ENCODE assay signal across 18 cellular contexts in the genomic region with DNA sequence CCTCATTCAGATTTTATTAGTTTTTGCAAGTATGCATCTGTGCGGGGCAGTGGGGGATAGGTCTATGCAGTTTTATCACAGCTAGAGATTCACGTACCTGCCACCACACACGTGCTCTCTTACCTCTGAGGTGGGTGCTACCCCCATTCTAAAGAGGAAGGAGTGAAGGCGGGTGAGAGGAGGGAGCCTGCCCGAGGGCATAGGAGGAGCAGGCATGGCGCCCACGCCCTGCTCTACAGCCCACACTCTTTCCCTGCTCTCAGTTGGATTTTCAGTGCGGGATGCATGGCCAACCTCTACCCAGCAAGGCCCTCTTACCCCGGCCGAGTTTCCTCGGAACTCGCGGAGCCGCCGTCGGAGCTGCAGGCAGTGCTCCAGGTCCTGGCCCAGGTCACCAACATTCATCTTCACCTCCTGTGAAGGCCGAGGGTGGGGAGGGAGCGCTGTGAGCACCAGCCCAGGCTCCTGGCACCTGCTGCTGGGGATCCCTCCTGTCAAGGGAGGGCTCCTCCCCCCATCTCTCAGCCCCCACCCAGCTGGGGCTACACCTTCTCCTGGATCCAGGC. TPM values are rescaled to one million over a fixed set of nuclear protein-coding genes. Genes with fewer than 3 reads are reported as not detected.
DNase-seq lines count a peak whose midpoint lies in the region; ATAC-seq and TF ChIP-seq lines count a peak whose summit lies in the region.
"Had no signal": no experiment of that assay in that cellular context is flagged by ENCODE, and none has a peak within 500 bp of the region (broad histone marks: within the 10 kb centered on the region; RNA-seq: fewer than 3 reads in every experiment).

No MANE protein-coding gene starts in this region.

- H3K4me2 ChIP-seq in neural progenitor cell = peak overlapping the region; percentile 27

- H3K36me3 Mint-ChIP-seq in neural progenitor cell = no peaks in the 10 kb centered on the region
- no peaks in the 10 kb centered on the region for H3K36me3 Mint-ChIP-seq in activated T-cell treated with anti-CD3 and anti-CD28 coated beads, Interleukin-2, amount 50 U/mL, for 4 hours (ENCODE audit: insufficient read depth)
- H3K36me3 Mint-ChIP-seq: CD4-positive, CD25-positive, alpha-beta regulatory T cell; CD8-positive, alpha-beta memory T cell had no signal

- no peak overlapping the region for H3K4me3 ChIP-seq in cardiac muscle cell
- H3K4me3 ChIP-seq in right cardiac atrium (ENCODE audit: low read length) = no peak overlapping the region
- no peak overlapping the region for H3K4me3 ChIP-seq in NT2/D1 (ENCODE audit: insufficient read length, low read depth)
- H3K4me3 ChIP-seq in neural progenitor cell = no peak overlapping the region

- H4K20me1 ChIP-seq in neural progenitor cell (ENCODE audit: low read depth) = no peaks in the 10 kb centered on the region

- DNase-seq in cardiac muscle cell (ENCODE audit: low read depth in 1 of 2, low spot score in 1 of 2) (no peak), right cardiac atrium (no peak), GF-D8 (lab: John Stamatoyannopoulos, UW) (peak; percentile 2), NT2/D1 (ENCODE audit: low read depth, low spot score) (no peak), neural progenitor cell (ENCODE audit: low spot score) (no peak)
- DNase-seq in activated CD4-positive, alpha-beta T cell treated with anti-CD3 and anti-CD28 coated beads, Interleukin-2, amount 50 U/mL, for 4 hours = no peak
- no peak for DNase-seq in activated T-cell treated with anti-CD3 and anti-CD28 coated beads, Interleukin-2, amount 50 U/mL, for 4 hours
- DNase-seq: 8988T; C1 segment of cervical spinal cord; CD4-positive, CD25-positive, alpha-beta regulatory T cell; CD8-positive, alpha-beta memory T cell; COR-L47; DMS153; DMS79; GDM1; GOT3; H9 had no signal

- intact Hi-C loops in right cardiac atrium (cut with DNase I) = no loop called here

- TF ChIP-seq CTCF in cardiac muscle cell (IDR thresholded peaks at IDR 0.05; ENCODE audit: low read depth, low read length) (no peak), neural progenitor cell (IDR thresholded peaks at IDR 0.05) (no peak)

- H3K27me3 Mint-ChIP-seq in neural progenitor cell (ENCODE audit: insufficient read depth, low read depth) = peaks cover 15% of the 10 kb centered on the region
- no peaks in the 10 kb centered on the region for H3K27me3 Mint-ChIP-seq in activated T-cell treated with anti-CD3 and anti-CD28 coated beads, Interleukin-2, amount 50 U/mL, for 4 hours (ENCODE audit: low read depth)
- H3K27me3 Mint-ChIP-seq: CD4-positive, CD25-positive, alpha-beta regulatory T cell; CD8-positive, alpha-beta memory T cell had no signal

- H3K9me3 ChIP-seq in cardiac muscle cell (ENCODE audit: low read depth) (no peaks in the 10 kb centered on the region), right cardiac atrium (ENCODE audit: control insufficient read depth, low read length) (no peaks in the 10 kb centered on the region), NT2/D1 (ENCODE audit: insufficient read depth, low read length) (no peaks in the 10 kb centered on the region), neural progenitor cell (ENCODE audit: low read depth) (no peaks in the 10 kb centered on the region)

- H3K4me3 Mint-ChIP-seq in neural progenitor cell = no peak overlapping the region
- H3K4me3 Mint-ChIP-seq in activated T-cell treated with anti-CD3 and anti-CD28 coated beads, Interleukin-2, amount 50 U/mL, for 4 hours = no peak overlapping the region
- H3K4me3 Mint-ChIP-seq: CD4-positive, CD25-positive, alpha-beta regulatory T cell; CD8-positive, alpha-beta memory T cell; H9 had no signal

- H3K79me2 ChIP-seq in neural progenitor cell (ENCODE audit: low read depth) = no peaks in the 10 kb centered on the region

- ATAC-seq in right cardiac atrium (no peak), GM18907 (IDR thresholded peaks at IDR 0.05; ENCODE audit: unreplicated experiment) (no peak)
- ATAC-seq in activated T-cell treated with anti-CD3 and anti-CD28 coated beads, Interleukin-2, amount 50 U/mL, for 4 hours = no peak

- no peak overlapping the region for H3K27ac Mint-ChIP-seq in neural progenitor cell
- H3K27ac Mint-ChIP-seq: CD4-positive, CD25-positive, alpha-beta regulatory T cell; CD8-positive, alpha-beta memory T cell had no signal

- peaks cover 16% of the 10 kb centered on the region for H3K4me1 ChIP-seq in cardiac muscle cell (ENCODE audit: low read depth)
- H3K4me1 ChIP-seq in right cardiac atrium (ENCODE audit: control insufficient read depth, insufficient read depth, low read length) = no peaks in the 10 kb centered on the region
- H3K4me1 ChIP-seq in NT2/D1 (ENCODE audit: insufficient read depth, insufficient read length) = peaks cover 25% of the 10 kb centered on the region
- peaks cover 22% of the 10 kb centered on the region for H3K4me1 ChIP-seq in neural progenitor cell

- H3K27me3 ChIP-seq in cardiac muscle cell (no peaks in the 10 kb centered on the region), right cardiac atrium (ENCODE audit: control insufficient read depth, insufficient read depth) (no peaks in the 10 kb centered on the region), NT2/D1 (ENCODE audit: insufficient read depth, insufficient read length) (no peaks in the 10 kb centered on the region), neural progenitor cell (no peaks in the 10 kb centered on the region)

- 83% methylated on average over 18 of the region's 18 CpGs for WGBS in right cardiac atrium

- H3F3A ChIP-seq in neural progenitor cell (ENCODE audit: low read depth) = no peaks in the 10 kb centered on the region

- no peak overlapping the region for H2AFZ ChIP-seq in neural progenitor cell (replicated peaks)

- H3K27ac ChIP-seq in cardiac muscle cell = peak overlapping the region; percentile 69
- no peak overlapping the region for H3K27ac ChIP-seq in right cardiac atrium (ENCODE audit: low read length)
- no peak overlapping the region for H3K27ac ChIP-seq in neural progenitor cell

- H3K9ac ChIP-seq in NT2/D1 (ENCODE audit: insufficient read length, low read depth) = peak overlapping the region; percentile 50
- H3K9ac ChIP-seq in neural progenitor cell = no peak overlapping the region

- peaks cover 53% of the 10 kb centered on the region for H3K4me1 Mint-ChIP-seq in neural progenitor cell
- peaks cover 5% of the 10 kb centered on the region for H3K4me1 Mint-ChIP-seq in activated T-cell treated with anti-CD3 and anti-CD28 coated beads, Interleukin-2, amount 50 U/mL, for 4 hours (ENCODE audit: low read depth)

- H3K9me3 Mint-ChIP-seq in neural progenitor cell = no peaks in the 10 kb centered on the region
- no peaks in the 10 kb centered on the region for H3K9me3 Mint-ChIP-seq in activated T-cell treated with anti-CD3 and anti-CD28 coated beads, Interleukin-2, amount 50 U/mL, for 4 hours
- H3K9me3 Mint-ChIP-seq: CD8-positive, alpha-beta memory T cell; H9 had no signal

- H3K36me3 ChIP-seq in cardiac muscle cell (no peaks in the 10 kb centered on the region), NT2/D1 (ENCODE audit: insufficient read depth, insufficient read length, low read length) (no peaks in the 10 kb centered on the region), neural progenitor cell (no peaks in the 10 kb centered on the region)

RNA-seq across cellular contexts. Expression of gene PLA2G4B, which starts 26.9 kb away (rescaled TPM):
- 11.8 and 20.1 TPM in 2 replicates for total RNA-seq in cardiac muscle cell
- 29.1 and 32.3 TPM in 2 replicates for polyA plus RNA-seq in cardiac muscle cell
- 1 to 10 TPM; 1.8 to 7.1 (median 5.8) TPM for total RNA-seq in right cardiac atrium
- 3.9 TPM for polyA plus RNA-seq in right cardiac atrium
- 2.0 and 10.1 TPM in 2 replicates for total RNA-seq in neural progenitor cell (ENCODE audit: low replicate concordance)
- 1 to 10 TPM; 3.6 to 5.5 (median 4.9) TPM for total RNA-seq in activated T-cell treated with anti-CD3 and anti-CD28 coated beads, Interleukin-2, amount 50 U/mL, for 4 hours

RNA-seq across cellular contexts. Expression of gene SPTBN5, which starts 28.3 kb away (rescaled TPM):
- total RNA-seq in cardiac muscle cell (2.1 and 3.0 TPM in 2 replicates), right cardiac atrium (1 to 10 TPM; 1.7 to 4.3 (median 3.8) TPM), neural progenitor cell (ENCODE audit: low replicate concordance) (0.15 TPM in 1 of 2 replicates, not detected in the other)
- polyA plus RNA-seq in cardiac muscle cell (0.62 and 0.70 TPM in 2 replicates), right cardiac atrium (2.3 TPM)
- under 1 TPM; 0.16 to 0.69 (median 0.46) TPM for total RNA-seq in activated T-cell treated with anti-CD3 and anti-CD28 coated beads, Interleukin-2, amount 50 U/mL, for 4 hours
- polyA plus RNA-seq: CD8-positive, alpha-beta memory T cell had no signal

RNA-seq across cellular contexts. Expression of gene JMJD7, which starts 37.7 kb away (rescaled TPM):
- total RNA-seq in cardiac muscle cell = 22.8 and 29.4 TPM in 2 replicates
- polyA plus RNA-seq in cardiac muscle cell = 17.4 and 27.6 TPM in 2 replicates
- total RNA-seq in right cardiac atrium = 10 to 100 TPM in 3 of 4 donors, 1 to 10 TPM in 1; 8.5 to 17.2 (median 16.2) TPM
- 16.5 TPM for polyA plus RNA-seq in right cardiac atrium
- total RNA-seq in neural progenitor cell (ENCODE audit: low replicate concordance) = 13.4 and 18.3 TPM in 2 replicates
- total RNA-seq in activated T-cell treated with anti-CD3 and anti-CD28 coated beads, Interleukin-2, amount 50 U/mL, for 4 hours = 10 to 100 TPM in 1 of 3 donors, 1 to 10 TPM in 2; 8.4 to 11.7 (median 8.8) TPM
